11 cellular contexts compared by ENCODE assay signal in genomic region chr2:238220892-238221521, GRCh38. TPM values are rescaled to one million over a fixed set of nuclear protein-coding genes. Genes with fewer than 3 reads are reported as not detected.
DNase-seq lines count a peak whose midpoint lies in the region; ATAC-seq and TF ChIP-seq lines count a peak whose summit lies in the region.
"Had no signal": no experiment of that assay in that cellular context is flagged by ENCODE, and none has a peak within 500 bp of the region (broad histone marks: within the 10 kb centered on the region; RNA-seq: fewer than 3 reads in every experiment).

No MANE protein-coding gene starts in this region.

- peaks cover 0 to 1% of the 10 kb centered on the region in 2 donors for H3K27me3 Mint-ChIP-seq in CD4-positive, alpha-beta memory T cell

- CTCF ChIA-PET in CD4-positive, alpha-beta memory T cell (lab: Charles Lee; ENCODE audit: partially characterized antibody), result interaction anchor here (1.4 kb wide), 1 partner anchor 42 kb away, joined by 3 read pairs; no protein-coding TSS in a partner anchor

- WGBS in sigmoid colon, 2 donors, result 79 to 82% methylated on average over 23 of the region's 23 CpGs
- WGBS in suprapubic skin, result 62% methylated on average over 4 of the region's 23 CpGs

- no peaks in the 10 kb centered on the region for H3K9me3 ChIP-seq in sigmoid colon
- no peaks in the 10 kb centered on the region for H3K9me3 ChIP-seq in CD4-positive, alpha-beta memory T cell (ENCODE audit: control insufficient read depth in 1 of 2, low read length in 2 of 2)
- H3K9me3 ChIP-seq in suprapubic skin, result no peaks in the 10 kb centered on the region
- H3K9me3 ChIP-seq: tibial artery had no signal

- no peaks in the 10 kb centered on the region for H3K36me3 ChIP-seq in sigmoid colon
- H3K36me3 ChIP-seq in CD4-positive, alpha-beta memory T cell (ENCODE audit: insufficient read depth, low read length), result no peaks in the 10 kb centered on the region
- no peaks in the 10 kb centered on the region for H3K36me3 ChIP-seq in suprapubic skin
- H3K36me3 ChIP-seq: tibial artery had no signal

- intact Hi-C loops in sigmoid colon (cut with DNase I), result no loop called here
- intact Hi-C loops in CD4-positive, alpha-beta memory T cell (cut with micrococcal nuclease), result no loop called here

- H3K9me3 Mint-ChIP-seq in CD4-positive, alpha-beta memory T cell, result no peaks in the 10 kb centered on the region

- peaks cover 0 to 25% (median 21%) of the 10 kb centered on the region in 4 donors for H3K4me1 ChIP-seq in sigmoid colon
- H3K4me1 ChIP-seq in CD4-positive, alpha-beta memory T cell (ENCODE audit: insufficient read depth, low read length), result no peaks in the 10 kb centered on the region
- no peaks in the 10 kb centered on the region for H3K4me1 ChIP-seq in suprapubic skin

- H3K27ac ChIP-seq in sigmoid colon (peak overlapping the region; percentile 26 to 75 (median 70)), suprapubic skin (no peak overlapping the region)
- H3K27ac ChIP-seq in CD4-positive, alpha-beta memory T cell (ENCODE audit: low read depth, low read length), result no peak overlapping the region
- H3K27ac ChIP-seq: 22Rv1 had no signal

- no peak overlapping the region for H3K4me3 Mint-ChIP-seq in CD4-positive, alpha-beta memory T cell

- TF ChIP-seq EP300 in sigmoid colon (IDR thresholded peaks at IDR 0.05) (no peak), suprapubic skin (IDR thresholded peaks at IDR 0.05) (no peak)

- no peak for ATAC-seq in HG02852 (IDR thresholded peaks at IDR 0.05; ENCODE audit: unreplicated experiment)

- no peaks in the 10 kb centered on the region for H3K27me3 ChIP-seq in sigmoid colon
- no peaks in the 10 kb centered on the region for H3K27me3 ChIP-seq in CD4-positive, alpha-beta memory T cell (ENCODE audit: insufficient read depth, low read length)
- no peaks in the 10 kb centered on the region for H3K27me3 ChIP-seq in suprapubic skin

- POLR2A ChIA-PET in CD4-positive, alpha-beta memory T cell (lab: Charles Lee; ENCODE audit: partially characterized antibody), result interaction anchor here (0.8 to 1.0 kb wide), 2 partner anchors 11 to 18 kb away, joined by 3 read pairs; no protein-coding TSS in a partner anchor

- no peaks in the 10 kb centered on the region for H3K36me3 Mint-ChIP-seq in CD4-positive, alpha-beta memory T cell

- H3K4me1 Mint-ChIP-seq in CD4-positive, alpha-beta memory T cell, result no peaks in the 10 kb centered on the region

- DNase-seq in DMS53 (lab: John Stamatoyannopoulos, UW) (peak; percentile 72), DMS53 treated with DMSO at 0.1 percent for 48 hours (lab: John Stamatoyannopoulos, UW; ENCODE audit: unreplicated experiment) (no peak), NCI-H748 treated with DMSO at 0.1 percent for 48 hours (lab: John Stamatoyannopoulos, UW) (peak; percentile 33), fibroblast of the aortic adventitia (ENCODE audit: low read depth) (peak; percentile 41), sigmoid colon (no peak), suprapubic skin (ENCODE audit: low spot score in 2 of 2) (no peak)
- DNase-seq in CD4-positive, alpha-beta memory T cell, result no peak
- DNase-seq: small intestine, tibial artery had no signal

- TF ChIP-seq CTCF in fibroblast of the aortic adventitia (IDR thresholded peaks at IDR 0.05; ENCODE audit: insufficient read depth, low read length) (no peak), sigmoid colon (IDR thresholded peaks at IDR 0.05) (no peak), suprapubic skin (IDR thresholded peaks at IDR 0.05) (no peak)

- peak overlapping the region; percentile 9 for H3K4me3 ChIP-seq in fibroblast of the aortic adventitia (ENCODE audit: low read depth, low read length)
- peak overlapping the region in 3 of 4 donors; percentile 26 to 34 (median 32) for H3K4me3 ChIP-seq in sigmoid colon
- no peak overlapping the region for H3K4me3 ChIP-seq in CD4-positive, alpha-beta memory T cell (ENCODE audit: low read length in 2 of 2)
- H3K4me3 ChIP-seq in suprapubic skin, result no peak overlapping the region

- TF ChIP-seq POLR2A in sigmoid colon (IDR thresholded peaks at IDR 0.05), result no peak
- TF ChIP-seq POLR2A in suprapubic skin (IDR thresholded peaks at IDR 0.05), result no peak

- no peak overlapping the region for H3K27ac Mint-ChIP-seq in CD4-positive, alpha-beta memory T cell

RNA-seq across cellular contexts. Expression of gene ILKAP, which starts 17.5 kb away (rescaled TPM):
- total RNA-seq in fibroblast of the aortic adventitia (ENCODE audit: low replicate concordance), result 18.6 and 19.0 TPM in 2 replicates
- total RNA-seq in sigmoid colon, result 10 to 100 TPM; 32.2 to 57.3 (median 45.3) TPM
- 10 to 100 TPM; 26.4 to 40.6 (median 28.0) TPM for polyA plus RNA-seq in sigmoid colon
- total RNA-seq in CD4-positive, alpha-beta memory T cell, result 10 to 100 TPM; 78.2 to 87.8 TPM
- 10 to 100 TPM; 44.4 to 48.3 TPM for polyA plus RNA-seq in CD4-positive, alpha-beta memory T cell
- total RNA-seq in suprapubic skin, result 10 to 100 TPM; 36.3 to 82.6 (median 49.6) TPM

RNA-seq across cellular contexts. Expression of gene HES6, which starts 18.8 kb away (rescaled TPM):
- total RNA-seq in fibroblast of the aortic adventitia (ENCODE audit: low replicate concordance), result 1.6 and 6.6 TPM in 2 replicates
- total RNA-seq in sigmoid colon, result 10 to 100 TPM; 13.2 to 27.3 (median 18.1) TPM
- polyA plus RNA-seq in sigmoid colon, result 10 to 100 TPM; 40.7 to 59.2 (median 52.3) TPM
- total RNA-seq in CD4-positive, alpha-beta memory T cell, result 1 to 10 TPM in 1 of 2 experiments, under 1 TPM in 1; 0.67 to 2.1 TPM
- 1 to 10 TPM in 1 of 2 donors, under 1 TPM in 1; 0.99 to 4.9 TPM for polyA plus RNA-seq in CD4-positive, alpha-beta memory T cell
- 1 to 10 TPM; 4.0 to 10.0 (median 7.0) TPM for total RNA-seq in suprapubic skin

Comparison
In these comparisons a context has a peak if more than half of its experiments do, and no peak if none do; other contexts are left out.
1. DNase-seq: peak in DMS53 (single experiment), NCI-H748 treated with DMSO at 0.1 percent for 48 hours (single experiment) and fibroblast of the aortic adventitia (single experiment); none in DMS53 treated with DMSO at 0.1 percent for 48 hours (single experiment), sigmoid colon (single experiment), CD4-positive, alpha-beta memory T cell (0 of 5) and suprapubic skin (0 of 2).
2. H3K4me3 ChIP-seq: peak in fibroblast of the aortic adventitia (single experiment) and sigmoid colon (3 of 4); none in CD4-positive, alpha-beta memory T cell (0 of 2) and suprapubic skin (single experiment).
3. H3K27ac ChIP-seq: peak in sigmoid colon (4 of 4); none in CD4-positive, alpha-beta memory T cell (single experiment) and suprapubic skin (single experiment).